Comparison of ENCODE assay signal across 9 cellular contexts in the genomic region with DNA sequence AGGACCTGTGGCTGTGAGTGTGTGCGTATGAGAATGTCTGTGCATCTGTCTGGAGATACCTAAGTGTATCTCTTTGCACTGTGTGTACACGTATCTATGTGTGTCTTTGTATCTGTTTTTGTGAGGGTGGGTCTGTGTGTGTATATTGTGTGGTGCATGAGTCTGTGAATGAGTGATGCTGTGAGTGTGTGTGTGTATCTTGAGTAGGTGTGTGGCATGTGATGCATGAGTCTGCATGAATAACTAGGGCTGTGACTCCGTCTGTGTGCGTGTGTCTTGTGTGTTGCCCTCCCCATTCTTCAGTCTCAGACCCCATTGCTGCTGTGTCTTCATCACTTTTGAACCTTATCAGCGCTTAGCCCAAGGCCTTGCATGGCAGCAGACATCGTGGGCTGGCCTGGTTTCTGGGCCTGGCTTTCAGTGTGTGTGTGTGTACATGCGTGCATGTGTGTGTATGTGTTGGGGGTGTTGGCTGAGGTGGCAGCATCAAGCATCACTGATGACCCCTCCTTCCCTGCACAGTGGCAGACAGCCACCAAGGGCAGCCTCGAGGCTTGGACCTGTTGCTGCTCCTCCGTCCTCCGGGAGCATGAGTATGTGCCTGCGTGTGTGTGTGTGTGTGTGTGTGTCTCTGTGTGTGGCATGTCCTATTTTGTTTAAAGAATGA. TPM values are rescaled to one million over a fixed set of nuclear protein-coding genes. Genes with fewer than 3 reads are reported as not detected.
A peak's percentile ranks its signal among the peaks of the same experiment; 100 is the strongest.
DNase-seq lines count a peak whose midpoint lies in the region; ATAC-seq and TF ChIP-seq lines count a peak whose summit lies in the region.
"Had no signal": no experiment of that assay in that cellular context is flagged by ENCODE, and none has a peak within 500 bp of the region (broad histone marks: within the 10 kb centered on the region; RNA-seq: fewer than 3 reads in every experiment).

No MANE protein-coding gene starts in this region.

- H3K27ac ChIP-seq in heart right ventricle (peak overlapping the region in 3 of 10 donors; percentile 11 to 81 (median 52)), MM.1S (ENCODE audit: low read length) (no peak overlapping the region)

- H3K9me2 ChIP-seq in MM.1S (replicated peaks; ENCODE audit: insufficient read depth, low read length) = no peaks in the 10 kb centered on the region

- no peaks in the 10 kb centered on the region for H4K20me1 ChIP-seq in MM.1S (ENCODE audit: insufficient read depth, low read length)

- CTCF ChIA-PET in Caco-2 (lab: Charles Lee) = no interaction called here
- CTCF ChIA-PET in activated CD4-positive, alpha-beta memory T cell treated with anti-CD3 and anti-CD28 coated beads, Interleukin-2, amount 10 ng/mL, durations not matched to agents 7 days and 5 days (lab: Charles Lee) = interaction anchor here (1.2 kb wide), 1 partner anchor 34 kb away, joined by 3 read pairs; no protein-coding TSS in a partner anchor

- no peak overlapping the region for H3K4me3 ChIP-seq in Caco-2 (ENCODE audit: low read depth, low read length)
- H3K4me3 ChIP-seq in heart right ventricle = peak overlapping the region in 3 of 10 donors; percentile 62 to 73 (median 72)
- H3K4me3 ChIP-seq in MM.1S (ENCODE audit: low read length) = no peak overlapping the region

- no peak overlapping the region for H2AFZ ChIP-seq in MM.1S (ENCODE audit: low read length)

- H3K9me3 ChIP-seq in Caco-2 (no peaks in the 10 kb centered on the region), heart right ventricle (no peaks in the 10 kb centered on the region), MM.1S (replicated peaks; ENCODE audit: insufficient read depth, low read length) (no peaks in the 10 kb centered on the region)

- 49% methylated on average over 11 of the region's 11 CpGs for WGBS in heart right ventricle, 2 donors

- H3K4me1 Mint-ChIP-seq in Caco-2 (ENCODE audit: low read depth, unreplicated experiment) = peaks cover 22% of the 10 kb centered on the region
- peaks cover 53% of the 10 kb centered on the region for H3K4me1 Mint-ChIP-seq in activated CD4-positive, alpha-beta memory T cell treated with anti-CD3 and anti-CD28 coated beads, Interleukin-2, amount 10 ng/mL, durations not matched to agents 7 days and 5 days
- H3K4me1 Mint-ChIP-seq in osteocyte (ENCODE audit: unreplicated experiment) = no peaks in the 10 kb centered on the region

- TSS peak; percentile 18 for BruUV-seq in Caco-2 (replicated peaks; lab: Mats Ljungman, UMichigan)

- POLR2A ChIA-PET in Caco-2 (lab: Charles Lee) = no interaction called here
- POLR2A ChIA-PET in activated CD4-positive, alpha-beta memory T cell treated with anti-CD3 and anti-CD28 coated beads, Interleukin-2, amount 10 ng/mL, durations not matched to agents 7 days and 5 days (lab: Charles Lee) = no interaction called here

- intact Hi-C loops in Caco-2 (cut with micrococcal nuclease; ENCODE audit: unreplicated experiment) = no loop called here
- intact Hi-C loops in heart right ventricle (cut with DNase I) = loop anchor here in 1 of 10 donors (5.0 kb wide), 1 partner anchor 85 kb away; no protein-coding TSS in a partner anchor

- DNase-seq in Caco-2 (peak in 1 of 2 experiments; percentile 28), heart right ventricle (peak; percentile 29 to 45), osteocyte (ENCODE audit: extremely low spot score, unreplicated experiment) (no peak), NOMO-1 (lab: John Stamatoyannopoulos, UW; ENCODE audit: unreplicated experiment in 2 of 2) (no peak), DMS114 treated with DMSO at 0.1 percent for 48 hours (lab: John Stamatoyannopoulos, UW; ENCODE audit: unreplicated experiment) (no peak), MM.1S (no peak)
- DNase-seq in activated CD4-positive, alpha-beta memory T cell treated with anti-CD3 and anti-CD28 coated beads, Interleukin-2, amount 10 ng/mL, durations not matched to agents 7 days and 5 days = no peak
- no peak for DNase-seq in stimulated activated CD4-positive, alpha-beta T cell treated with anti-CD3 and anti-CD28 coated beads, Interleukin-12 subunit alpha, Interleukin-12 subunit beta, amount 100 ng/mL, for 4 hours

- H3K36me3 Mint-ChIP-seq in Caco-2 (ENCODE audit: insufficient read depth, unreplicated experiment) = no peaks in the 10 kb centered on the region
- no peaks in the 10 kb centered on the region for H3K36me3 Mint-ChIP-seq in activated CD4-positive, alpha-beta memory T cell treated with anti-CD3 and anti-CD28 coated beads, Interleukin-2, amount 10 ng/mL, durations not matched to agents 7 days and 5 days (ENCODE audit: low read depth)
- no peaks in the 10 kb centered on the region for H3K36me3 Mint-ChIP-seq in osteocyte (ENCODE audit: unreplicated experiment)

- ATAC-seq in heart right ventricle = peak in 1 of 8 donors; percentile 7
- ATAC-seq: activated CD4-positive, CD25-positive, alpha-beta regulatory T cell treated with anti-CD3 and anti-CD28 coated beads, Interleukin-2, amount 50 U/mL, for 24 hours had no signal

- H3K36me3 ChIP-seq in Caco-2 (ENCODE audit: control insufficient read depth, insufficient read depth, low read length) = no peaks in the 10 kb centered on the region
- H3K36me3 ChIP-seq in heart right ventricle = no peaks in the 10 kb centered on the region
- no peaks in the 10 kb centered on the region for H3K36me3 ChIP-seq in MM.1S (replicated peaks; ENCODE audit: insufficient read depth, low read length)

- H3K4me3 Mint-ChIP-seq in Caco-2 (ENCODE audit: unreplicated experiment) (peak overlapping the region; percentile 32), osteocyte (ENCODE audit: unreplicated experiment) (peak overlapping the region; percentile 2)
- H3K4me3 Mint-ChIP-seq in activated CD4-positive, alpha-beta memory T cell treated with anti-CD3 and anti-CD28 coated beads, Interleukin-2, amount 10 ng/mL, durations not matched to agents 7 days and 5 days = peak overlapping the region; percentile 33

- TF ChIP-seq CTCF in Caco-2 (IDR thresholded peaks at IDR 0.05; ENCODE audit: insufficient read depth in 1 of 2, low read depth in 1 of 2, low read length in 1 of 2, severe bottlenecking in 1 of 2, unreplicated experiment in 1 of 2) (no peak), heart right ventricle (IDR thresholded peaks at IDR 0.05) (no peak), osteocyte (IDR thresholded peaks at IDR 0.05) (no peak), MM.1S (IDR thresholded peaks at IDR 0.05; ENCODE audit: low read length) (no peak)

- H3K4me2 ChIP-seq in MM.1S (ENCODE audit: low read depth, low read length) = no peak overlapping the region

- H3K9me3 Mint-ChIP-seq in Caco-2 (ENCODE audit: unreplicated experiment) (no peaks in the 10 kb centered on the region), osteocyte (ENCODE audit: unreplicated experiment) (no peaks in the 10 kb centered on the region)
- no peaks in the 10 kb centered on the region for H3K9me3 Mint-ChIP-seq in activated CD4-positive, alpha-beta memory T cell treated with anti-CD3 and anti-CD28 coated beads, Interleukin-2, amount 10 ng/mL, durations not matched to agents 7 days and 5 days

- H3K27me3 ChIP-seq in Caco-2 (replicated peaks; ENCODE audit: control insufficient read depth, insufficient read depth, low read length) = no peaks in the 10 kb centered on the region
- peaks cover 0 to 8% (median 0%) of the 10 kb centered on the region in 7 donors for H3K27me3 ChIP-seq in heart right ventricle
- peaks cover 48% of the 10 kb centered on the region for H3K27me3 ChIP-seq in MM.1S (replicated peaks; ENCODE audit: insufficient read depth, low read length)

- no peaks in the 10 kb centered on the region for H3K27me3 Mint-ChIP-seq in Caco-2 (ENCODE audit: insufficient read depth, unreplicated experiment)
- H3K27me3 Mint-ChIP-seq in activated CD4-positive, alpha-beta memory T cell treated with anti-CD3 and anti-CD28 coated beads, Interleukin-2, amount 10 ng/mL, durations not matched to agents 7 days and 5 days = peaks cover 22% of the 10 kb centered on the region
- H3K27me3 Mint-ChIP-seq in osteocyte (ENCODE audit: unreplicated experiment) = peaks cover 30% of the 10 kb centered on the region

- H3K9ac ChIP-seq in MM.1S (ENCODE audit: low read length) = no peak overlapping the region

- no peak overlapping the region for H3K27ac Mint-ChIP-seq in Caco-2 (ENCODE audit: unreplicated experiment)
- no peak overlapping the region for H3K27ac Mint-ChIP-seq in activated CD4-positive, alpha-beta memory T cell treated with anti-CD3 and anti-CD28 coated beads, Interleukin-2, amount 10 ng/mL, durations not matched to agents 7 days and 5 days
- no peak overlapping the region for H3K27ac Mint-ChIP-seq in osteocyte (ENCODE audit: unreplicated experiment)

- H3K4me1 ChIP-seq in Caco-2 = peaks cover 15% of the 10 kb centered on the region
- H3K4me1 ChIP-seq in heart right ventricle = peaks cover 0 to 54% (median 28%) of the 10 kb centered on the region in 9 donors
- no peaks in the 10 kb centered on the region for H3K4me1 ChIP-seq in MM.1S (ENCODE audit: low read length)

- H3K79me2 ChIP-seq in MM.1S (ENCODE audit: low read length) = no peaks in the 10 kb centered on the region

- H3F3A ChIP-seq in MM.1S (ENCODE audit: insufficient read depth, low read length) = 0 out of 2 replicates have a peak, but pooled peaks cover 5% of the 10 kb centered on the region

RNA-seq across cellular contexts. Expression of a gene that starts 1.4 kb away (rescaled TPM):
- 5.5 and 6.1 TPM in 2 replicates for total RNA-seq in Caco-2 (2022)
- total RNA-seq in activated CD4-positive, alpha-beta memory T cell treated with anti-CD3 and anti-CD28 coated beads, Interleukin-2, amount 10 ng/mL, durations not matched to agents 7 days and 5 days = under 1 TPM; 0.35 to 0.93 TPM
- total RNA-seq in heart right ventricle = 10 to 100 TPM in 1 of 10 donors, 1 to 10 TPM in 9; 5.5 to 14.3 (median 8.3) TPM
- polyA plus RNA-seq in heart right ventricle = 1 to 10 TPM; 1.1 to 7.2 TPM
- total RNA-seq in osteocyte = not detected in 2 replicates

RNA-seq across cellular contexts. Expression of a gene that starts 32.9 kb away (rescaled TPM):
- total RNA-seq in Caco-2 (2022) (0.16 and 0.45 TPM in 2 replicates), heart right ventricle (not detected), osteocyte (not detected in 2 replicates)
- not detected for total RNA-seq in activated CD4-positive, alpha-beta memory T cell treated with anti-CD3 and anti-CD28 coated beads, Interleukin-2, amount 10 ng/mL, durations not matched to agents 7 days and 5 days
- not detected for polyA plus RNA-seq in heart right ventricle

Comparison
In these comparisons a context has a peak if more than half of its experiments do, and no peak if none do; other contexts are left out.
1. DNase-seq: peak in heart right ventricle (2 of 2); none in activated CD4-positive, alpha-beta memory T cell treated with anti-CD3 and anti-CD28 coated beads, Interleukin-2, amount 10 ng/mL, durations not matched to agents 7 days and 5 days (single experiment), osteocyte (single experiment), stimulated activated CD4-positive, alpha-beta T cell treated with anti-CD3 and anti-CD28 coated beads, Interleukin-12 subunit alpha, Interleukin-12 subunit beta, amount 100 ng/mL, for 4 hours (single experiment), NOMO-1 (0 of 2), DMS114 treated with DMSO at 0.1 percent for 48 hours (single experiment) and MM.1S (single experiment).
2. Peak in every context shown above with its lines, with median percentiles within 50 percentile points of each other: H3K4me3 Mint-ChIP-seq.